In genomic region chr1:74392848-74393247, GRCh38 we compare ENCODE assay signal across 22 cellular contexts.
DNase-seq lines count a peak whose midpoint lies in the region; ATAC-seq and TF ChIP-seq lines count a peak whose summit lies in the region.
"Had no signal": no experiment of that assay in that cellular context is flagged by ENCODE, and none has a peak within 500 bp of the region (broad histone marks: within the 10 kb centered on the region; RNA-seq: fewer than 3 reads in every experiment).

No MANE protein-coding gene starts in this region.

- H3K4me1 ChIP-seq in right atrium auricular region (peaks cover 0 to 16% of the 10 kb centered on the region in 2 donors), ascending aorta (no peaks in the 10 kb centered on the region)

- peak overlapping the region in 4 of 5 experiments; percentile 20 to 68 (median 53) for H3K27ac Mint-ChIP-seq in brain
- H3K27ac Mint-ChIP-seq: CD14-positive monocyte had no signal

- H3K27me3 ChIP-seq in right atrium auricular region (no peaks in the 10 kb centered on the region), ascending aorta (no peaks in the 10 kb centered on the region)
- H3K27me3 ChIP-seq: MG63 had no signal

- H3K4me3 ChIP-seq in right atrium auricular region (no peak overlapping the region), ascending aorta (no peak overlapping the region)
- H3K4me3 ChIP-seq: K562, MG63 had no signal

- no peaks in the 10 kb centered on the region for H3K9me3 Mint-ChIP-seq in brain

- peak; percentile 69 for ATAC-seq in Right ventricle myocardium inferior
- no peak for ATAC-seq in GM19328 (IDR thresholded peaks at IDR 0.05; ENCODE audit: unreplicated experiment)
- ATAC-seq: HepG2, K562 had no signal

- H3K27ac ChIP-seq in right atrium auricular region (no peak overlapping the region), ascending aorta (no peak overlapping the region)

- H3K27me3 Mint-ChIP-seq in brain: peaks cover 3% of the 10 kb centered on the region

- DNase-seq in Right ventricle myocardium inferior (ENCODE audit: missing footprints) (no peak), right atrium auricular region (ENCODE audit: low spot score) (no peak), islet precursor cell (peak; percentile 68), ascending aorta (ENCODE audit: low spot score in 2 of 2) (no peak), kidney tubule cell (ENCODE audit: low spot score) (no peak)
- DNase-seq: AML-193, DMS53, GDM1, GOT3, HCEC 1CT, MG63, NCI-H146, NCI-H2029, NCI-H2171, NCI-H446, NCI-H526, SHP77 had no signal

- H3K4me1 Mint-ChIP-seq in brain: peaks cover 44% of the 10 kb centered on the region
- H3K4me1 Mint-ChIP-seq: CD14-positive monocyte had no signal

- intact Hi-C loops in Right ventricle myocardium inferior (cut with DNase I) (no loop called here), ascending aorta (cut with DNase I) (no loop called here)

- H3K9me3 ChIP-seq in right atrium auricular region (no peaks in the 10 kb centered on the region), ascending aorta (no peaks in the 10 kb centered on the region)
- H3K9me3 ChIP-seq: MG63 had no signal

- no peaks in the 10 kb centered on the region for H3K36me3 ChIP-seq in right atrium auricular region
- H3K36me3 ChIP-seq in ascending aorta: no peaks in the 10 kb centered on the region
- H3K36me3 ChIP-seq: MG63 had no signal

- H3K36me3 Mint-ChIP-seq in brain: no peaks in the 10 kb centered on the region
- H3K36me3 Mint-ChIP-seq: CD14-positive monocyte had no signal

- TF ChIP-seq CTCF in right atrium auricular region (IDR thresholded peaks at IDR 0.05): no peak
- TF ChIP-seq CTCF in brain (conservative IDR thresholded peaks at IDR 0.05): no peak
- TF ChIP-seq CTCF in ascending aorta (IDR thresholded peaks at IDR 0.05): no peak

- H3K4me3 Mint-ChIP-seq in brain: no peak overlapping the region
- H3K4me3 Mint-ChIP-seq: CD14-positive monocyte had no signal
